ENCODE assay signal across 10 cellular contexts in genomic region chr7:44059219-44060090, GRCh38. TPM values are rescaled to one million over a fixed set of nuclear protein-coding genes. Genes with fewer than 3 reads are reported as not detected.
DNase-seq lines count a peak whose midpoint lies in the region; ATAC-seq, FAIRE-seq and TF ChIP-seq lines count a peak whose summit lies in the region.
"Had no signal": no experiment of that assay in that cellular context is flagged by ENCODE, and none has a peak within 500 bp of the region (broad histone marks: within the 10 kb centered on the region; RNA-seq: fewer than 3 reads in every experiment).

No MANE protein-coding gene starts in this region.

- no peaks in the 10 kb centered on the region for H3K9me3 ChIP-seq in Peyer's patch

- H3K27ac Mint-ChIP-seq in naive B cell, result peak overlapping the region; percentile 96 to 100 (median 100)

- no peaks in the 10 kb centered on the region for H3K27me3 ChIP-seq in Peyer's patch

- no peaks in the 10 kb centered on the region for H3K27me3 Mint-ChIP-seq in naive B cell

- TF ChIP-seq POLR2A in GM12891 (IDR thresholded peaks at IDR 0.05; ENCODE audit: low read depth, low read length), result no peak
- TF ChIP-seq POLR2A in Peyer's patch (IDR thresholded peaks at IDR 0.05), result no peak
- no peak for TF ChIP-seq POLR2A in GM12892 (IDR thresholded peaks at IDR 0.05; ENCODE audit: low read depth, low read length)

- H3K36me3 ChIP-seq in Peyer's patch, result peaks cover 0 to 76% (median 0%) of the 10 kb centered on the region in 3 donors

- H3K4me3 Mint-ChIP-seq in naive B cell, result peak overlapping the region; percentile 2 to 91 (median 82)

- H3K36me3 Mint-ChIP-seq in naive B cell, result peaks cover 7 to 22% of the 10 kb centered on the region in 2 donors

- H3K4me1 ChIP-seq in Peyer's patch, result peaks cover 0 to 21% (median 4%) of the 10 kb centered on the region in 4 donors

- TF ChIP-seq CTCF in Peyer's patch (IDR thresholded peaks at IDR 0.05), result no peak

- DNase-seq in GM12891 (ENCODE audit: insufficient read length, low spot score), result peak; percentile 72
- peak; percentile 41 to 86 (median 81) for DNase-seq in Peyer's patch
- peak; percentile 88 for DNase-seq in naive B cell
- no peak for DNase-seq in GM12892 (ENCODE audit: insufficient read length)
- no peak for DNase-seq in RKO (ENCODE audit: low spot score)
- no peak for DNase-seq in cerebellar nuclear complex (lab: John Stamatoyannopoulos, UW)
- DNase-seq in NCI-H1417 treated with DMSO at 0.1 percent for 48 hours (lab: John Stamatoyannopoulos, UW), result no peak
- DNase-seq: DMS 273 treated with DMSO at 0.1 percent for 48 hours, NCI-H1694 had no signal

- ATAC-seq in GM21367 (IDR thresholded peaks at IDR 0.05; ENCODE audit: unreplicated experiment) (peak; percentile 50), naive B cell (ENCODE audit: low read depth in 2 of 2) (peak; percentile 88 to 89)

- peaks cover 0 to 1% (median 0%) of the 10 kb centered on the region in 7 donors for H3K9me3 Mint-ChIP-seq in naive B cell

- FAIRE-seq in GM12891 (lab: Jason Lieb, UNC) (peak; percentile 82), GM12892 (lab: Jason Lieb, UNC) (no peak)

- peaks cover 62 to 80% (median 66%) of the 10 kb centered on the region in 3 donors for H3K4me1 Mint-ChIP-seq in naive B cell

- no peak overlapping the region for H3K4me3 ChIP-seq in Peyer's patch

- peak overlapping the region in 1 of 4 donors; percentile 79 for H3K27ac ChIP-seq in Peyer's patch

TF ChIP-seq in GM12891, 5 proteins besides CTCF, POLR2A, EP300 and RAD21:
- no peak for TF ChIP-seq SPI1 (IDR thresholded peaks at IDR 0.05; ENCODE audit: low read depth, low read length)
- TF ChIP-seq POU2F2 (IDR thresholded peaks at IDR 0.05; ENCODE audit: low read depth, low read length), result peak; percentile 34; the same call in 1 of the 2 replicates
- no peak for TF ChIP-seq TAF1 (IDR thresholded peaks at IDR 0.05; ENCODE audit: low read depth, low read length)
- no peak for TF ChIP-seq PAX5 (IDR thresholded peaks at IDR 0.05; ENCODE audit: insufficient read depth, low read length, severe bottlenecking)
- peak; percentile 21; the same call in 1 of the 2 replicates for TF ChIP-seq POLR2AphosphoS5 (IDR thresholded peaks at IDR 0.05; ENCODE audit: low read depth, low read length)

RNA-seq across cellular contexts. Expression of gene PGAM2, which starts 5.9 kb away (rescaled TPM):
- not detected for polyA plus RNA-seq in GM12891 (2012; ENCODE audit: low read depth, missing spikeins)
- total RNA-seq in Peyer's patch, result 1 to 10 TPM in 2 of 4 donors, not detected in 2; 1.2 to 4.1 TPM
- polyA plus RNA-seq in naive B cell (ENCODE audit: low read depth in 6 of 6), result not detected
- polyA plus RNA-seq in GM12892 (2012; ENCODE audit: missing spikeins), result not detected

RNA-seq across cellular contexts. Expression of gene DBNL, which starts 15.0 kb away (rescaled TPM):
- polyA plus RNA-seq in GM12891 (2012; ENCODE audit: low read depth, missing spikeins), result 92.7 TPM
- 100 to 1,000 TPM; 100 to 303 (median 111) TPM for total RNA-seq in Peyer's patch
- polyA plus RNA-seq in naive B cell (ENCODE audit: low read depth in 6 of 6), result 100 to 1,000 TPM; 226 to 512 (median 348) TPM
- polyA plus RNA-seq in GM12892 (2012; ENCODE audit: missing spikeins), result 75.1 TPM

RNA-seq across cellular contexts. Expression of gene POLM, which starts 22.9 kb away (rescaled TPM):
- polyA plus RNA-seq in GM12891 (2012; ENCODE audit: low read depth, missing spikeins), result 13.2 TPM
- total RNA-seq in Peyer's patch, result 100 to 1,000 TPM in 2 of 4 donors, 10 to 100 TPM in 2; 49.5 to 150 (median 90.8) TPM
- polyA plus RNA-seq in naive B cell (ENCODE audit: low read depth in 6 of 6), result 10 to 100 TPM; 26.3 to 53.0 (median 31.4) TPM
- 14.6 TPM for polyA plus RNA-seq in GM12892 (2012; ENCODE audit: missing spikeins)

RNA-seq across cellular contexts. Expression of gene AEBP1, which starts 44.7 kb away (rescaled TPM):
- 0.71 TPM for polyA plus RNA-seq in GM12891 (2012; ENCODE audit: low read depth, missing spikeins)
- total RNA-seq in Peyer's patch, result 100 to 1,000 TPM in 1 of 4 donors, 10 to 100 TPM in 3; 20.1 to 127 (median 58.0) TPM
- polyA plus RNA-seq in naive B cell (ENCODE audit: low read depth in 6 of 6), result 10 to 100 TPM in 1 of 6 donors, 1 to 10 TPM in 5; 1.9 to 18.5 (median 4.1) TPM
- polyA plus RNA-seq in GM12892 (2012; ENCODE audit: missing spikeins), result 0.11 TPM

Comparison
In these comparisons a context has a peak if more than half of its experiments do, and no peak if none do; other contexts are left out.
1. DNase-seq: peak in GM12891 (single experiment), Peyer's patch (3 of 3) and naive B cell (single experiment); none in GM12892 (single experiment), RKO (single experiment), cerebellar nuclear complex (0 of 2) and NCI-H1417 treated with DMSO at 0.1 percent for 48 hours (single experiment).